Comparison of ENCODE assay signal across 1 cellular context in the genomic region with DNA sequence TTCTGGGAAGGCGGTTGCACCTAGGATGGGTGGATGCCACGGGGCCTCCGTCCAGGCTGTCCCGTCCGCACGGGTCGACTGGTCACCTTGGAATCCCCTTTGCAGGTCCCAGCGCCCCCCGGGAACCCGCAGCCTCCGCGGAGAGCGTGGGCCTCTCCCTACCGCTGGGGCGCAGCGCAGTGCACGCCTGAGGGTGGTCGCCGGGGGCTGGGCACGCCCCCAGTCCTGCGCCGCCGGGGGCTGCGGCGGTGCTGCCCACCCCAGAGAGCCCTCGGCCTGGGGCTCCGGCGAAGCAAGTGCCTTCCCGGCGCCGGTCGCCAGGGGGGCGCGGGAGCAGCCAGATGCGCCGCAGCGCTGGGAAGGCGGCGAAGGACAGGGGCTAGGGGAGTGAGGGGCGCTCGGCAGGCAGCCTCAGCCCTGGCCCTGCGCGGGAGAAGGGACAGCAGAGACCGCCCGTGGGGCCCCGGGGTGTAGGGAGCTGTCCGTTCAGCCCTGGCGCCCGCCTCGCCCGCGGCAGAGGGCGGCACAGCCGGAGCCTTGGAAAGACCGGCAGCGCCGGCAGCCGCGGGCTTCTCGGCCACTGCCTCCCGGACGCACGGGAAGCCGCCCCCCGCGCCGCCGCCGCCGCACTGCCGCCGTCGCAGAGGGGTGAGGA.
A peak's percentile ranks its signal among the peaks of the same experiment; 100 is the strongest.
TF ChIP-seq lines count a peak whose summit lies in the region.

No MANE protein-coding gene starts in this region.

TF ChIP-seq in HepG2, 621 proteins besides CTCF, POLR2A, EP300 and RAD21 (continued from another document):
- TF ChIP-seq, protein P1, sequence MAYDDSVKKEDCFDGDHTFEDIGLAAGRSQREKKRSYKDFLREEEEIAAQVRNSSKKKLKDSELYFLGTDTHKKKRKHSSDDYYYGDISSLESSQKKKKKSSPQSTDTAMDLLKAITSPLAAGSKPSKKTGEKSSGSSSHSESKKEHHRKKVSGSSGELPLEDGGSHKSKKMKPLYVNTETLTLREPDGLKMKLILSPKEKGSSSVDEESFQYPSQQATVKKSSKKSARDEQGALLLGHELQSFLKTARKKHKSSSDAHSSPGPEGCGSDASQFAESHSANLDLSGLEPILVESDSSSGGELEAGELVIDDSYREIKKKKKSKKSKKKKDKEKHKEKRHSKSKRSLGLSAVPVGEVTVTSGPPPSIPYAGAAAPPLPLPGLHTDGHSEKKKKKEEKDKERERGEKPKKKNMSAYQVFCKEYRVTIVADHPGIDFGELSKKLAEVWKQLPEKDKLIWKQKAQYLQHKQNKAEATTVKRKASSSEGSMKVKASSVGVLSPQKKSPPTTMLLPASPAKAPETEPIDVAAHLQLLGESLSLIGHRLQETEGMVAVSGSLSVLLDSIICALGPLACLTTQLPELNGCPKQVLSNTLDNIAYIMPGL (CRISPR knock-in tag; IDR thresholded peaks at IDR 0.05; ENCODE audit: borderline replicate concordance in 1 of 2, low read depth in 1 of 2), result peak in 1 of 2 experiments; percentile 59; a peak in 1 of 4 replicates
- no peak for TF ChIP-seq ZNF136 (CRISPR knock-in tag; IDR thresholded peaks at IDR 0.05; ENCODE audit: low read depth)
TF ChIP-seq in HepG2: peak in this region for 14.
